In the genomic region with DNA sequence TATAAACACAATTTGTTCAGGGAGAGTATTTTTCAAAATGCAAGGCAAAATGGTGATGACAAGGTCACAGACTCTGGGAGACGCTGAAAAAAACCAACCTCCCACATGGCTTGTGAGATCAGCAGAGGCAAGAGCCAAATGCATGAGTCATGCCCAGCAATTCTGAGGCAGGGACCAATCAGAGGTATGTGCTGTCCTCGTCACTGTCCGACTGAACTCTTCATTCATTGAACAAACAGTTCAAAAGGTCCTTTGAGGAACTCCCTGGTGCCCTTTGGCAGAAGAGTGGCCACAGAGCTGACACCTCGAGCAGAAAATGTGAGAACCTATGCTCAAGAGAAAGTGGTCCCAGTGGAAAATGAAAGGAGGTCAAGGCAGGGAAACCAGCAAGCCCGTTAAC, we compare ENCODE assay signal across 8 cellular contexts. TPM values are rescaled to one million over a fixed set of nuclear protein-coding genes. Genes with fewer than 3 reads are reported as not detected.
A peak's percentile ranks its signal among the peaks of the same experiment; 100 is the strongest.
DNase-seq lines count a peak whose midpoint lies in the region; ATAC-seq, FAIRE-seq and TF ChIP-seq lines count a peak whose summit lies in the region.

No MANE protein-coding gene starts in this region.

- no peak for TF ChIP-seq EP300 in HepG2 (IDR thresholded peaks at IDR 0.05; ENCODE audit: low read depth in 2 of 2, low read length in 2 of 2)
- no peak for TF ChIP-seq EP300 in HepG2 (CRISPR knock-in tag; IDR thresholded peaks at IDR 0.05; ENCODE audit: borderline replicate concordance)
- TF ChIP-seq EP300 in transverse colon (IDR thresholded peaks at IDR 0.05; ENCODE audit: low read depth): no peak

- H3K4me1 ChIP-seq in HepG2 (ENCODE audit: insufficient read depth, low read length): 0 out of 2 replicates have a peak, but pooled peaks cover 5% of the 10 kb centered on the region
- peaks cover 0 to 24% (median 0%) of the 10 kb centered on the region in 4 donors for H3K4me1 ChIP-seq in transverse colon

- intact Hi-C loops in HepG2 (cut with micrococcal nuclease; ENCODE audit: unreplicated experiment): no loop called here
- intact Hi-C loops in transverse colon (cut with DNase I; ENCODE audit: low total_unique reads): no loop called here

- TF ChIP-seq CTCF in HepG2 (CRISPR knock-in tag; IDR thresholded peaks at IDR 0.05) (no peak), transverse colon (IDR thresholded peaks at IDR 0.05) (no peak)

- H3K9me3 ChIP-seq in HepG2 (ENCODE audit: low read length): no peaks in the 10 kb centered on the region
- no peaks in the 10 kb centered on the region for H3K9me3 ChIP-seq in transverse colon

- H3K27me3 ChIP-seq in HepG2 (ENCODE audit: control insufficient read depth in 1 of 2, insufficient read depth in 2 of 2, low read length in 2 of 2) (no peaks in the 10 kb centered on the region; a peak in 1 of 5 replicates), transverse colon (no peaks in the 10 kb centered on the region)

- BruUV-seq in HepG2 (replicated peaks; lab: Mats Ljungman, UMichigan): no TSS peak

- CTCF ChIA-PET in HepG2 (lab: Yijun Ruan, JAX; ENCODE audit: low intra/inter-chr PET ratio, low total read pairs): no interaction called here

- POLR2A ChIA-PET in HepG2 (lab: Yijun Ruan, JAX): no interaction called here

- TF ChIP-seq POLR2A in HepG2 (IDR thresholded peaks at IDR 0.05; ENCODE audit: insufficient read depth in 1 of 2, low read depth in 2 of 2, low read length in 2 of 2): no peak
- TF ChIP-seq POLR2A in transverse colon (IDR thresholded peaks at IDR 0.05): no peak
- TF ChIP-seq POLR2A in GM12891 (IDR thresholded peaks at IDR 0.05; ENCODE audit: low read depth, low read length): no peak

- DNase-seq in NCI-H2196 (lab: John Stamatoyannopoulos, UW; ENCODE audit: unreplicated experiment): peak; percentile 32
- DNase-seq in HepG2 (ENCODE audit: low spot score): peak; percentile 70
- peak; percentile 52 for DNase-seq in transverse colon
- DNase-seq in GM12891 (ENCODE audit: insufficient read length, low spot score): no peak
- no peak for DNase-seq in NCI-H345 (lab: John Stamatoyannopoulos, UW)
- DNase-seq in COR-L47 (lab: John Stamatoyannopoulos, UW): no peak

- in situ Hi-C loops in HepG2 (cut with HindIII; ENCODE audit: extremely low pct_ligation_motif_present, low pct_unique_long_range_greater_than_20kb): no loop called here
- in situ Hi-C loops in transverse colon (cut with MboI; ENCODE audit: low pct_ligation_motif_present in 1 of 4, low pct_unique_long_range_greater_than_20kb in 1 of 4, low sequenced_read_pairs in 3 of 4): no loop called here

- TF ChIP-seq RAD21 in HepG2 (CRISPR knock-in tag; IDR thresholded peaks at IDR 0.05): no peak

- H4K20me1 ChIP-seq in HepG2 (ENCODE audit: insufficient read depth, low read length): no peaks in the 10 kb centered on the region

- H3K36me3 ChIP-seq in HepG2 (replicated peaks in 1 of 2; ENCODE audit: control insufficient read depth in 1 of 2, insufficient read depth in 2 of 2, low read length in 2 of 2): no peaks in the 10 kb centered on the region
- H3K36me3 ChIP-seq in transverse colon: no peaks in the 10 kb centered on the region

- H3K9ac ChIP-seq in HepG2 (ENCODE audit: insufficient read depth, low read depth, low read length): no peak overlapping the region

- H3K79me2 ChIP-seq in HepG2 (ENCODE audit: insufficient read depth, low read length): no peaks in the 10 kb centered on the region

- ATAC-seq in HepG2 (peak; percentile 95), GM21723 (IDR thresholded peaks at IDR 0.05; ENCODE audit: unreplicated experiment) (no peak)

- H3K4me3 ChIP-seq in HepG2 (replicated peaks in 1 of 3; ENCODE audit: insufficient read depth in 1 of 3, low read depth in 2 of 3, low read length in 3 of 3) (no peak overlapping the region), transverse colon (peak overlapping the region in 1 of 4 donors; percentile 16)

- H2AFZ ChIP-seq in HepG2 (ENCODE audit: low read length): no peak overlapping the region

- H3K27ac ChIP-seq in cingulate gyrus (ENCODE audit: low read depth, low read length) (peak overlapping the region; percentile 93), HepG2 (ENCODE audit: extremely low read length, insufficient read depth, low read length) (no peak overlapping the region), transverse colon (peak overlapping the region; percentile 69 to 81 (median 74))

- 13% methylated on average over 5 of the region's 5 CpGs for WGBS in HepG2 (ENCODE audit: low lambda C conversion rate)
- 35 to 39% methylated on average over 2 to 5 of the region's 5 CpGs for WGBS in transverse colon (ENCODE audit: low coverage in 1 of 2), 2 donors

- H3K4me2 ChIP-seq in HepG2 (ENCODE audit: low read depth, low read length): no peak overlapping the region

- FAIRE-seq in HepG2 (lab: Jason Lieb, UNC) (peak; percentile 4), GM12891 (lab: Jason Lieb, UNC) (no peak)

TF ChIP-seq in HepG2, 621 proteins besides CTCF, POLR2A, EP300 and RAD21 (continues in another document):
- peak; percentile 78 for TF ChIP-seq NFYB (CRISPR knock-in tag; IDR thresholded peaks at IDR 0.05)
- TF ChIP-seq TEAD3 (CRISPR knock-in tag; optimal IDR thresholded peaks at IDR 0.05; ENCODE audit: borderline replicate concordance): peak; percentile 14
- TF ChIP-seq, protein P1, sequence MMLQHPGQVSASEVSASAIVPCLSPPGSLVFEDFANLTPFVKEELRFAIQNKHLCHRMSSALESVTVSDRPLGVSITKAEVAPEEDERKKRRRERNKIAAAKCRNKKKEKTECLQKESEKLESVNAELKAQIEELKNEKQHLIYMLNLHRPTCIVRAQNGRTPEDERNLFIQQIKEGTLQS (CRISPR knock-in tag; IDR thresholded peaks at IDR 0.05): peak; percentile 67
- 0 out of 2 replicates have a peak, but pooled peaks have one; percentile 12 for TF ChIP-seq RARA (CRISPR knock-in tag; IDR thresholded peaks at IDR 0.05)
- TF ChIP-seq ISL2 (CRISPR knock-in tag; IDR thresholded peaks at IDR 0.05): no peak
- TF ChIP-seq TCF12 (IDR thresholded peaks at IDR 0.05): no peak
- no peak for TF ChIP-seq TCF12 (CRISPR knock-in tag; IDR thresholded peaks at IDR 0.05)
- TF ChIP-seq ZFP90 (CRISPR knock-in tag; IDR thresholded peaks at IDR 0.05; ENCODE audit: borderline replicate concordance): no peak
- TF ChIP-seq FOSL1 (CRISPR knock-in tag; IDR thresholded peaks at IDR 0.05; ENCODE audit: borderline replicate concordance): peak; percentile 44; the same call in 1 of the 2 replicates
- no peak for TF ChIP-seq ZNF678 (CRISPR knock-in tag; IDR thresholded peaks at IDR 0.05)
- no peak for TF ChIP-seq ZNF34 (CRISPR knock-in tag; IDR thresholded peaks at IDR 0.05; ENCODE audit: borderline replicate concordance)
- TF ChIP-seq ZFP1 (CRISPR knock-in tag; IDR thresholded peaks at IDR 0.05): no peak
- no peak for TF ChIP-seq GTF2F1 (IDR thresholded peaks at IDR 0.05; ENCODE audit: low read length)

TF ChIP-seq in GM12891, 5 proteins besides CTCF, POLR2A, EP300 and RAD21:
- TF ChIP-seq PAX5 (IDR thresholded peaks at IDR 0.05; ENCODE audit: insufficient read depth, low read length, severe bottlenecking) (no peak), POU2F2 (IDR thresholded peaks at IDR 0.05; ENCODE audit: low read depth, low read length) (no peak), POLR2AphosphoS5 (IDR thresholded peaks at IDR 0.05; ENCODE audit: low read depth, low read length) (no peak), SPI1 (IDR thresholded peaks at IDR 0.05; ENCODE audit: low read depth, low read length) (no peak), TAF1 (IDR thresholded peaks at IDR 0.05; ENCODE audit: low read depth, low read length) (no peak)

RNA-seq across cellular contexts. Expression of a gene that starts 51.0 kb away (rescaled TPM):
- not detected in 2 replicates for total RNA-seq in HepG2 (2016; rRNA removed; fragmentation: Illumina TruSeq; extraction: Trizol)
- not detected in 2 replicates for total RNA-seq in HepG2 (2016; cell fraction: cytosol; rRNA removed; fragmentation: Illumina TruSeq; extraction: Trizol; ENCODE audit: low read depth)
- not detected in 2 replicates for total RNA-seq in HepG2 (2016; cell fraction: insoluble cytoplasmic fraction; rRNA removed; fragmentation: Illumina TruSeq; extraction: Trizol)
- not detected in 2 replicates for total RNA-seq in HepG2 (2016; cell fraction: membrane; rRNA removed; fragmentation: Illumina TruSeq; extraction: Trizol)
- not detected in 2 replicates for total RNA-seq in HepG2 (2016; cell fraction: nucleus; rRNA removed; fragmentation: Illumina TruSeq; extraction: Trizol)
- not detected in 2 replicates for polyA plus RNA-seq in HepG2 (2011; rRNA removed)
- polyA plus RNA-seq in HepG2 (2011; cell fraction: cytosol; rRNA removed): 0.10 TPM in 1 of 2 replicates, not detected in the other
- not detected in 2 replicates for polyA plus RNA-seq in HepG2 (2011; cell fraction: nucleus; rRNA removed)
- not detected in 2 replicates for polyA plus RNA-seq in HepG2 (2012)
- polyA plus RNA-seq in HepG2 (2016; cell fraction: cytosol; fragmentation: Illumina TruSeq; extraction: Trizol; ENCODE audit: low read depth): not detected in 2 replicates
- polyA plus RNA-seq in HepG2 (2016; cell fraction: insoluble cytoplasmic fraction; fragmentation: Illumina TruSeq; extraction: Trizol; ENCODE audit: low read depth): not detected in 2 replicates
- not detected in 2 replicates for polyA plus RNA-seq in HepG2 (2016; cell fraction: membrane; fragmentation: Illumina TruSeq; extraction: Trizol; ENCODE audit: low read depth)
- polyA plus RNA-seq in HepG2 (2016; cell fraction: nucleus; fragmentation: Illumina TruSeq; extraction: Trizol; ENCODE audit: insufficient read depth, low read depth): not detected in 2 replicates
- 0.33 TPM in 1 of 2 replicates, not detected in the other for polyA minus RNA-seq in HepG2 (2011; rRNA and poly(A)+ RNA removed; ENCODE audit: low replicate concordance)
- not detected in 2 replicates for polyA minus RNA-seq in HepG2 (2011; cell fraction: cytosol; rRNA and poly(A)+ RNA removed)
- not detected in 2 replicates for polyA minus RNA-seq in HepG2 (2011; cell fraction: nucleus; rRNA and poly(A)+ RNA removed)
- total RNA-seq in transverse colon: 100 to 1,000 TPM in 1 of 4 donors, 10 to 100 TPM in 1, 1 to 10 TPM in 2; 8.2 to 141 (median 9.2) TPM
- 0.67 TPM for polyA plus RNA-seq in GM12891 (2012; ENCODE audit: low read depth, missing spikeins)

Comparison
In these comparisons a context has a peak if more than half of its experiments do, and no peak if none do; other contexts are left out.
1. DNase-seq: peak in NCI-H2196 (single experiment), HepG2 (single experiment) and transverse colon (single experiment); none in GM12891 (single experiment), NCI-H345 (single experiment) and COR-L47 (single experiment).
2. RNA of a gene that starts 51.0 kb away (total RNA-seq): 8.2 to 141 TPM in transverse colon; not detected in HepG2; every median in the first group is over 4 times any median in the second.